In the genomic region with DNA sequence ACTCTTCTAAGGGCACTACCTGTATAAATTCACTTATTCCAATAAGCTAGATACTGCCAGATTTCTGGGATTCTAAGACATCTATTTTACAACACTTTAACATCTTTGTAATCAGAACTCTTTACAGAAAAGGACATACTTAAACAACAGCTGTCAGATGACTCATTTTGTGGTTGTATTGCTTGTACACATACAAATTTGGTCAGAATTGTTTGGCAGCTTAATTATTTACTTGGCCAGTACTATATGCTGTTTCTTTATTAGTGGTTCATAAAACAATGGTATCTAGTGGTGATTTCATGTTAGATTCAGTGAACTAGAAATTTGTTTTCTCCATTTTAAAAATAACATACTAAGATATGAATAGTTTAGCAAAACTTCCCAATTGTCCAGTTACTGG, we compare ENCODE assay signal across 13 cellular contexts. TPM values are rescaled to one million over a fixed set of nuclear protein-coding genes. Genes with fewer than 3 reads are reported as not detected.
DNase-seq lines count a peak whose midpoint lies in the region; ATAC-seq and TF ChIP-seq lines count a peak whose summit lies in the region.
"Had no signal": no experiment of that assay in that cellular context is flagged by ENCODE, and none has a peak within 500 bp of the region (broad histone marks: within the 10 kb centered on the region; RNA-seq: fewer than 3 reads in every experiment).

No MANE protein-coding gene starts in this region.

- H3K27me3 ChIP-seq in upper lobe of left lung (no peaks in the 10 kb centered on the region), colonic mucosa (no peaks in the 10 kb centered on the region)
- H3K27me3 ChIP-seq: testis had no signal

- H3K36me3 ChIP-seq in mucosa of descending colon (ENCODE audit: low read depth): no peaks in the 10 kb centered on the region
- no peaks in the 10 kb centered on the region for H3K36me3 ChIP-seq in upper lobe of left lung
- H3K36me3 ChIP-seq in colonic mucosa: no peaks in the 10 kb centered on the region

- H3K9me3 ChIP-seq in mucosa of descending colon (no peaks in the 10 kb centered on the region), upper lobe of left lung (no peaks in the 10 kb centered on the region), colonic mucosa (no peaks in the 10 kb centered on the region)
- H3K9me3 ChIP-seq: testis had no signal

- no peak for TF ChIP-seq CTCF in cardiac fibroblast (IDR thresholded peaks at IDR 0.05; ENCODE audit: low read depth, low read length)
- no peak for TF ChIP-seq CTCF in mucosa of descending colon (IDR thresholded peaks at IDR 0.05)
- TF ChIP-seq CTCF in upper lobe of left lung (IDR thresholded peaks at IDR 0.05): no peak
- TF ChIP-seq CTCF in colonic mucosa (IDR thresholded peaks at IDR 0.05): no peak

- no peak for TF ChIP-seq POLR2A in upper lobe of left lung (IDR thresholded peaks at IDR 0.05)

- DNase-seq in ELR (ENCODE audit: low read depth): peak; percentile 77
- DNase-seq in HS-5 (ENCODE audit: low read depth): peak; percentile 43
- DNase-seq in cardiac fibroblast (ENCODE audit: low read depth in 2 of 2): peak; percentile 77 to 92
- no peak for DNase-seq in mucosa of descending colon
- DNase-seq in NOMO-1 treated with dmso at 0.1 percent for 144 hours (lab: John Stamatoyannopoulos, UW; ENCODE audit: unreplicated experiment): no peak
- DNase-seq in SKM-1 (lab: John Stamatoyannopoulos, UW; ENCODE audit: unreplicated experiment): no peak
- DNase-seq in upper lobe of left lung: no peak
- DNase-seq in colonic mucosa: no peak
- DNase-seq: activated naive CD4-positive, alpha-beta T cell treated with Interleukin-2 at 50 U/mL for 16 hours; DND-41; Kasumi-1; NCI-H510A treated with DMSO at 0.1 percent for 48 hours; testis had no signal

- peak; percentile 69 for ATAC-seq in mucosa of descending colon
- ATAC-seq in upper lobe of left lung (ENCODE audit: low FRiP score in 2 of 2): no peak

- no peak overlapping the region for H3K9ac ChIP-seq in colonic mucosa (ENCODE audit: low read depth in 2 of 2, low read length in 2 of 2)

- no peak for TF ChIP-seq EP300 in upper lobe of left lung (IDR thresholded peaks at IDR 0.05)

- no peak overlapping the region for H3K27ac ChIP-seq in upper lobe of left lung
- no peak overlapping the region for H3K27ac ChIP-seq in colonic mucosa
- H3K27ac ChIP-seq: testis had no signal

- intact Hi-C loops in mucosa of descending colon (cut with DNase I, micrococcal nuclease): no loop called here
- intact Hi-C loops in colonic mucosa (cut with DNase I): no loop called here

- H3K4me1 ChIP-seq in mucosa of descending colon (ENCODE audit: low read depth): no peaks in the 10 kb centered on the region
- no peaks in the 10 kb centered on the region for H3K4me1 ChIP-seq in upper lobe of left lung
- no peaks in the 10 kb centered on the region for H3K4me1 ChIP-seq in colonic mucosa
- H3K4me1 ChIP-seq: testis had no signal

- H3K4me3 ChIP-seq in cardiac fibroblast (replicated peaks in 1 of 2; ENCODE audit: low read depth in 2 of 2, low read length in 2 of 2) (no peak overlapping the region), mucosa of descending colon (no peak overlapping the region), upper lobe of left lung (no peak overlapping the region), colonic mucosa (no peak overlapping the region)
- H3K4me3 ChIP-seq: testis had no signal

RNA-seq across cellular contexts. Expression of gene PALLD, which starts 27.2 kb away (rescaled TPM):
- total RNA-seq in mucosa of descending colon: 100 to 1,000 TPM; 112 to 663 (median 150) TPM
- total RNA-seq in upper lobe of left lung: 100 to 1,000 TPM in 4 of 6 donors, 10 to 100 TPM in 2; 63.9 to 175 (median 134) TPM
- 100 to 1,000 TPM in 1 of 2 donors, 10 to 100 TPM in 1; 72.1 to 195 TPM for total RNA-seq in colonic mucosa

RNA-seq across cellular contexts. Expression of gene DDX60L, which starts 43.7 kb away (rescaled TPM):
- total RNA-seq in mucosa of descending colon (10 to 100 TPM; 20.3 to 34.9 (median 32.1) TPM), upper lobe of left lung (10 to 100 TPM; 19.0 to 58.7 (median 30.8) TPM), colonic mucosa (10 to 100 TPM; 14.5 to 26.8 TPM)

Comparison
In these comparisons a context has a peak if more than half of its experiments do, and no peak if none do; other contexts are left out.
1. DNase-seq: peak in ELR (single experiment), HS-5 (single experiment) and cardiac fibroblast (2 of 2); none in mucosa of descending colon (0 of 3), NOMO-1 treated with dmso at 0.1 percent for 144 hours (single experiment), SKM-1 (single experiment), upper lobe of left lung (0 of 2) and colonic mucosa (single experiment).